In the genomic region with DNA sequence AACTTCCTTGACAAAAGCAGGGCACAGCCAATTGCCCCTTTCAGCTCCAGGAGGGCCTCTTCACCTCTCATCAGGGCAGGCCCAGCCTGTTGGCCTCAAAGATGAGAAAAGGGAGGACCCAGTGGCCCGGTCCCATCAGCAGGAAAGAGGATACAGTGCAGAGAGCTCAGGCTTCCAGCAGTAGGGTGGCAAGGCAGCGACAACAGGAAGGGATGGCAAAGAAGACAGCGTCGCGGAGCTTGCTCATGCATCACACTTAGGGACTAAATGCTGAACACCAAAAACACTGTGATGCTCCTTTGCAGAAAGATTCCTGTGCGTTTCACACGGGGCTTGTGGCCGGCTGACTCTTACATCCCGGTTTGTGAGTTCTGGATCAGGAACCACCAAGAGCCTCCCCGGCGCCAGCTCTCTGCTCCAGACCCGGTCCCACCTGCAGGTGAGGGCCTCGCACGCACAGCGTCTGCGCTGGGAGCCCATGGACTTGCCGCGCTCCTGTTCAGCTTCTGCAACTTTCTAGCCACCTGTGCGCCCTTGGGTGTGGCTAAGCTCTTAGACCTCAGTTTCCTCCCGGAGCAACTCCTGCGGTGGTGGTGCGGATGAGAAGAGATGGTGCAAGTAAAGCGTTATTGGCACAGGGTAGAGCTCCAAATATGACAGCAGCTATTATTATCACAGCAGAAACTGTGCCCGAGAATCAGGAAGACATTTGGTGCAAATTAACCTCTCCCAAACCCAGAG, we compare ENCODE assay signal across 1 cellular context.
TF ChIP-seq lines count a peak whose summit lies in the region.

No MANE protein-coding gene starts in this region.

TF ChIP-seq in IMR-90, 13 proteins besides CTCF, POLR2A, EP300 and RAD21 (continued from another document):
- TF ChIP-seq, protein P1, sequence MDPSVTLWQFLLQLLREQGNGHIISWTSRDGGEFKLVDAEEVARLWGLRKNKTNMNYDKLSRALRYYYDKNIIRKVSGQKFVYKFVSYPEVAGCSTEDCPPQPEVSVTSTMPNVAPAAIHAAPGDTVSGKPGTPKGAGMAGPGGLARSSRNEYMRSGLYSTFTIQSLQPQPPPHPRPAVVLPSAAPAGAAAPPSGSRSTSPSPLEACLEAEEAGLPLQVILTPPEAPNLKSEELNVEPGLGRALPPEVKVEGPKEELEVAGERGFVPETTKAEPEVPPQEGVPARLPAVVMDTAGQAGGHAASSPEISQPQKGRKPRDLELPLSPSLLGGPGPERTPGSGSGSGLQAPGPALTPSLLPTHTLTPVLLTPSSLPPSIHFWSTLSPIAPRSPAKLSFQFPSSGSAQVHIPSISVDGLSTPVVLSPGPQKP (IDR thresholded peaks at IDR 0.05; ENCODE audit: borderline replicate concordance, low read depth, low read length) = no peak
- TF ChIP-seq CHD1 (IDR thresholded peaks at IDR 0.05; ENCODE audit: low read depth, low read length) = no peak
- no peak for TF ChIP-seq RFX5 (IDR thresholded peaks at IDR 0.05; ENCODE audit: low read depth, low read length)
- TF ChIP-seq, protein P2, sequence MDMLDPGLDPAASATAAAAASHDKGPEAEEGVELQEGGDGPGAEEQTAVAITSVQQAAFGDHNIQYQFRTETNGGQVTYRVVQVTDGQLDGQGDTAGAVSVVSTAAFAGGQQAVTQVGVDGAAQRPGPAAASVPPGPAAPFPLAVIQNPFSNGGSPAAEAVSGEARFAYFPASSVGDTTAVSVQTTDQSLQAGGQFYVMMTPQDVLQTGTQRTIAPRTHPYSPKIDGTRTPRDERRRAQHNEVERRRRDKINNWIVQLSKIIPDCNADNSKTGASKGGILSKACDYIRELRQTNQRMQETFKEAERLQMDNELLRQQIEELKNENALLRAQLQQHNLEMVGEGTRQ (IDR thresholded peaks at IDR 0.05; ENCODE audit: low read depth, low read length) = no peak
- TF ChIP-seq MAFK (IDR thresholded peaks at IDR 0.05; ENCODE audit: low read depth, low read length) = no peak
- TF ChIP-seq MXI1 (IDR thresholded peaks at IDR 0.05; ENCODE audit: borderline replicate concordance, low read depth, low read length) = no peak
- TF ChIP-seq CEBPB (IDR thresholded peaks at IDR 0.05; ENCODE audit: low read depth, low read length) = no peak
- TF ChIP-seq MAZ (IDR thresholded peaks at IDR 0.05; ENCODE audit: borderline replicate concordance, low read depth, low read length) = no peak
